Comparison of ENCODE assay signal across 34 cellular contexts in the genomic region with DNA sequence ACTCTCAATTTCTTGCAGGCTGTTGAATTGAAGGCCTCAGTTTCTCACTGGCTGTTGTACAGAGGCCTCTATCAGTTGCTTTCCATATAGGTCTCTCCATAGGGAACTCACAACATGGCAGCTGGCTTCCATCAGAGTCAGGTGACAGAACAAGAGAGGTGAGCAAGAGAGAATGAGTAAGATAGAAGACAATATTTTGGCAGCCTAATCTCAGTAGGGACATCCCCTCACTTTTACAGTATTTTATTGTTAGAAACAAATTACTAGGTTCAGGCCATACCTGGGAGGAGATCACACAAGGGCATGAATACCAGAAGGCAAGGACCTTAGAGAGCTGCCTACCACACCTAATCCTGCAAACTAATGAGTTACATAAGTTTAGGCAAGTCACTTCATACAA.
"Had no signal": no experiment of that assay in that cellular context is flagged by ENCODE, and none has a peak within 500 bp of the region (broad histone marks: within the 10 kb centered on the region; RNA-seq: fewer than 3 reads in every experiment).

No MANE protein-coding gene starts in this region.

- H3K4me1 Mint-ChIP-seq: activated naive CD8-positive, alpha-beta T cell treated with anti-CD3 and anti-CD28 coated beads, Interleukin-2, amount 10 ng/mL, durations not matched to agents 7 days and 5 days; brain had no signal

- H3K4me3 Mint-ChIP-seq: activated B cell treated with CpG ODN at 0.5 μM for 24 hours; activated CD4-positive, alpha-beta memory T cell treated with anti-CD3 and anti-CD28 coated beads for 36 hours; activated naive CD4-positive, alpha-beta T cell treated with anti-CD3 and anti-CD28 coated beads, Interleukin-2, amount 10 ng/mL, durations not matched to agents 7 days and 5 days; activated naive CD4-positive, alpha-beta T cell treated with anti-CD3 and anti-CD28 coated beads, Interleukin-2, amount 50 U/mL, for 24 hours; activated naive CD8-positive, alpha-beta T cell; activated naive CD8-positive, alpha-beta T cell treated with anti-CD3 and anti-CD28 coated beads, Interleukin-2, amount 10 ng/mL, durations not matched to agents 7 days and 5 days; activated naive CD8-positive, alpha-beta T cell treated with anti-CD3 and anti-CD28 coated beads, Interleukin-2, amount 50 U/mL, for 24 hours; activated T-cell treated with anti-CD3 and anti-CD28 coated beads, Interleukin-2, amount 50 U/mL, for 4 hours; activated T-cell treated with anti-CD3 and anti-CD28 coated beads, Interleukin-2, amount 50 U/mL, for 72 hours; activated T-helper 1 cell treated with anti-CD3 and anti-CD28 coated beads, Interleukin-12 subunit alpha, Interleukin-12 subunit beta, Interleukin-2, Interleukin-4 antibody, amounts not matched to agents 30 ng/mL and 10 ng/mL and 1 ng/mL, durations not matched to agents 14 hours and 24 hours and 36 hours; brain; central memory CD8-positive, alpha-beta T cell; T-helper 1 cell treated with Interleukin-12 subunit alpha and Interleukin-12 subunit beta and Interleukin-4 antibody, amounts not matched to agents 30 μg/mL and 1 μg/mL, for 36 hours; T-helper 2 cell treated with Interferon-gamma antibody and Interleukin-4, amounts not matched to agents 5 μg/mL and 100 μg/mL, for 36 hours had no signal

- H3K36me3 ChIP-seq: ascending aorta, cardiac muscle cell had no signal

- H3K9me3 ChIP-seq: ascending aorta had no signal

- H3K27me3 Mint-ChIP-seq: activated B cell treated with CpG ODN at 0.5 μM for 24 hours; activated CD4-positive, alpha-beta memory T cell treated with anti-CD3 and anti-CD28 coated beads for 36 hours; activated naive CD4-positive, alpha-beta T cell treated with anti-CD3 and anti-CD28 coated beads, Interleukin-2, amount 10 ng/mL, durations not matched to agents 7 days and 5 days; activated naive CD4-positive, alpha-beta T cell treated with anti-CD3 and anti-CD28 coated beads, Interleukin-2, amount 50 U/mL, for 24 hours; activated naive CD8-positive, alpha-beta T cell; activated naive CD8-positive, alpha-beta T cell treated with anti-CD3 and anti-CD28 coated beads, Interleukin-2, amount 10 ng/mL, durations not matched to agents 7 days and 5 days; activated naive CD8-positive, alpha-beta T cell treated with anti-CD3 and anti-CD28 coated beads, Interleukin-2, amount 50 U/mL, for 24 hours; brain; central memory CD8-positive, alpha-beta T cell had no signal

- DNase-seq: activated B cell treated with CpG ODN at 0.5 μM for 24 hours; activated CD4-positive, alpha-beta memory T cell treated with anti-CD3 and anti-CD28 coated beads for 36 hours; activated CD4-positive, alpha-beta T cell treated with anti-CD3 and anti-CD28 coated beads for 48 hours; activated CD4-positive, alpha-beta T cell treated with anti-CD3 and anti-CD28 coated beads, Interleukin-2, amount 50 U/mL, for 1 hour; activated CD4-positive, alpha-beta T cell treated with anti-CD3 and anti-CD28 coated beads, Interleukin-2, amount 50 U/mL, for 4 hours; activated CD8-positive, alpha-beta memory T cell treated with anti-CD3 and anti-CD28 coated beads, Interleukin-2, amount 50 U/mL, for 4 hours; activated effector memory CD4-positive, alpha-beta T cell treated with Interleukin-2 at 50 U/mL for 16 hours; activated gamma-delta T cell; activated naive CD4-positive, alpha-beta T cell treated with anti-CD3 and anti-CD28 coated beads, Interleukin-2, amount 10 ng/mL, durations not matched to agents 7 days and 5 days; activated naive CD4-positive, alpha-beta T cell treated with Interleukin-2 at 50 U/mL for 16 hours; activated naive CD8-positive, alpha-beta T cell treated with anti-CD3 and anti-CD28 coated beads, Interleukin-2, amount 10 ng/mL, durations not matched to agents 7 days and 5 days; activated naive CD8-positive, alpha-beta T cell treated with anti-CD3 and anti-CD28 coated beads, Interleukin-2, amount 50 U/mL, for 24 hours; activated T-cell treated with anti-CD3 and anti-CD28 coated beads for 4 hours; activated T-cell treated with anti-CD3 and anti-CD28 coated beads, Interleukin-2, amount 50 U/mL, for 1 hour; activated T-cell treated with anti-CD3 and anti-CD28 coated beads, Interleukin-2, amount 50 U/mL, for 4 hours; activated T-cell treated with anti-CD3 and anti-CD28 coated beads, Interleukin-2, amount 50 U/mL, for 72 hours; amygdala; anterior cingulate cortex; caudate nucleus; cerebellar nuclear complex; T-helper 1 cell; T-helper 2 cell; T-helper 9 cell had no signal

- ATAC-seq: activated naive CD8-positive, alpha-beta T cell treated with anti-CD3 and anti-CD28 coated beads, Interleukin-2, amount 50 U/mL, for 24 hours; activated T-cell treated with anti-CD3 and anti-CD28 coated beads, Interleukin-2, amount 50 U/mL, for 72 hours had no signal

- H3K4me1 ChIP-seq: ascending aorta had no signal

- H3K27ac ChIP-seq: ascending aorta, cardiac muscle cell, VCaP had no signal

- H3K4me3 ChIP-seq: ascending aorta, cardiac muscle cell had no signal

- H3K9me3 Mint-ChIP-seq: central memory CD8-positive, alpha-beta T cell had no signal

- H3K36me3 Mint-ChIP-seq: activated naive CD4-positive, alpha-beta T cell treated with anti-CD3 and anti-CD28 coated beads, Interleukin-2, amount 10 ng/mL, durations not matched to agents 7 days and 5 days; brain had no signal

- H3K27ac Mint-ChIP-seq: activated B cell treated with CpG ODN at 0.5 μM for 24 hours; activated CD4-positive, alpha-beta memory T cell treated with anti-CD3 and anti-CD28 coated beads for 36 hours; activated naive CD4-positive, alpha-beta T cell treated with anti-CD3 and anti-CD28 coated beads, Interleukin-2, amount 10 ng/mL, durations not matched to agents 7 days and 5 days; activated naive CD4-positive, alpha-beta T cell treated with anti-CD3 and anti-CD28 coated beads, Interleukin-2, amount 50 U/mL, for 24 hours; activated naive CD8-positive, alpha-beta T cell; activated naive CD8-positive, alpha-beta T cell treated with anti-CD3 and anti-CD28 coated beads, Interleukin-2, amount 10 ng/mL, durations not matched to agents 7 days and 5 days; activated naive CD8-positive, alpha-beta T cell treated with anti-CD3 and anti-CD28 coated beads, Interleukin-2, amount 50 U/mL, for 24 hours; activated T-cell treated with anti-CD3 and anti-CD28 coated beads, Interleukin-2, amount 50 U/mL, for 72 hours; activated T-helper 1 cell treated with anti-CD3 and anti-CD28 coated beads, Interleukin-12 subunit alpha, Interleukin-12 subunit beta, Interleukin-2, Interleukin-4 antibody, amounts not matched to agents 30 ng/mL and 10 ng/mL and 1 ng/mL, durations not matched to agents 14 hours and 24 hours and 36 hours; activated T-helper 2 cell treated with anti-CD3 and anti-CD28 coated beads, Interferon-gamma antibody, Interleukin-2, Interleukin-4, amounts not matched to agents 10 μg/mL and 5 μg/mL and 100 μg/mL, durations not matched to agents 14 hours and 24 hours and 36 hours; brain; T-helper 1 cell treated with Interleukin-12 subunit alpha and Interleukin-12 subunit beta and Interleukin-4 antibody, amounts not matched to agents 30 μg/mL and 1 μg/mL, for 36 hours; T-helper 2 cell treated with Interferon-gamma antibody and Interleukin-4, amounts not matched to agents 5 μg/mL and 100 μg/mL, for 36 hours had no signal

- H3K27me3 ChIP-seq: ascending aorta, cardiac muscle cell had no signal
